In genomic region chr10:97292097-97292861, GRCh38 we compare ENCODE assay signal across 8 cellular contexts. TPM values are rescaled to one million over a fixed set of nuclear protein-coding genes. Genes with fewer than 3 reads are reported as not detected.
DNase-seq lines count a peak whose midpoint lies in the region; ATAC-seq and TF ChIP-seq lines count a peak whose summit lies in the region.

TSS of gene ARHGAP19 (minus strand) at chr10:97292637. CDS start at chr10:97292627, 10 bp downstream.

- peak; percentile 6 for TF ChIP-seq CTCF in GM13977 (IDR thresholded peaks at IDR 0.05; ENCODE audit: extremely low read depth, insufficient read depth, missing control alignments)

- peak; percentile 95 for DNase-seq in GM13977 (ENCODE audit: low spot score)
- DNase-seq in NCI-H1694 (lab: John Stamatoyannopoulos, UW) = peak; percentile 97
- peak; percentile 39 to 98 (median 91) for DNase-seq in amygdala (lab: John Stamatoyannopoulos, UW)
- peak; percentile 95 for DNase-seq in left cardiac atrium
- peak; percentile 98 for DNase-seq in posterior vena cava (ENCODE audit: low spot score)
- peak; percentile 97 for DNase-seq in ureter (ENCODE audit: low spot score)

- no peaks in the 10 kb centered on the region for H3K9me3 Mint-ChIP-seq in T-helper 1 cell treated with Interleukin-12 subunit alpha and Interleukin-12 subunit beta and Interleukin-4 antibody, amounts not matched to agents 30 μg/mL and 1 μg/mL, for 36 hours

- in situ Hi-C loops in GM13977 (cut with MboI; ENCODE audit: low pct_unique_long_range_greater_than_20kb, low sequenced_read_pairs, unreplicated experiment) = no loop called here

- ATAC-seq in HG02884 (IDR thresholded peaks at IDR 0.05; ENCODE audit: unreplicated experiment) (peak; percentile 97), left cardiac atrium (peak; percentile 99)

- peaks cover 24% of the 10 kb centered on the region for H3K4me1 Mint-ChIP-seq in T-helper 1 cell treated with Interleukin-12 subunit alpha and Interleukin-12 subunit beta and Interleukin-4 antibody, amounts not matched to agents 30 μg/mL and 1 μg/mL, for 36 hours (ENCODE audit: low read depth)

- H3K27me3 Mint-ChIP-seq in T-helper 1 cell treated with Interleukin-12 subunit alpha and Interleukin-12 subunit beta and Interleukin-4 antibody, amounts not matched to agents 30 μg/mL and 1 μg/mL, for 36 hours (ENCODE audit: low read depth) = peaks cover 7% of the 10 kb centered on the region

- peaks cover 4% of the 10 kb centered on the region for H3K36me3 Mint-ChIP-seq in T-helper 1 cell treated with Interleukin-12 subunit alpha and Interleukin-12 subunit beta and Interleukin-4 antibody, amounts not matched to agents 30 μg/mL and 1 μg/mL, for 36 hours (ENCODE audit: low read depth)

- peak within 1 kb of the TSS; percentile 95 for H3K27ac Mint-ChIP-seq in T-helper 1 cell treated with Interleukin-12 subunit alpha and Interleukin-12 subunit beta and Interleukin-4 antibody, amounts not matched to agents 30 μg/mL and 1 μg/mL, for 36 hours

- intact Hi-C loops in left cardiac atrium (cut with DNase I) = loop anchor here in 1 of 2 donors (5.0 kb wide), 1 partner anchor 40 kb away; the partner anchor contains the start of gene FRAT2
- intact Hi-C loops in posterior vena cava (cut with DNase I) = no loop called here

- peak within 1 kb of the TSS; percentile 94 for H3K4me3 Mint-ChIP-seq in T-helper 1 cell treated with Interleukin-12 subunit alpha and Interleukin-12 subunit beta and Interleukin-4 antibody, amounts not matched to agents 30 μg/mL and 1 μg/mL, for 36 hours

RNA-seq across cellular contexts. Expression of gene ARHGAP19, which starts in this region (rescaled TPM):
- 1 to 10 TPM; 4.4 to 7.6 TPM for total RNA-seq in left cardiac atrium
- total RNA-seq in posterior vena cava = 1 to 10 TPM; 6.8 to 7.6 TPM
- 8.3 TPM for total RNA-seq in ureter

Comparison
In these comparisons a context has a peak if more than half of its experiments do, and no peak if none do; other contexts are left out.
1. Peak in every context shown above with its lines: DNase-seq and ATAC-seq.